Comparison of ENCODE assay signal across 9 cellular contexts in genomic region chr7:104878577-104878976, GRCh38.
DNase-seq lines count a peak whose midpoint lies in the region; ATAC-seq and TF ChIP-seq lines count a peak whose summit lies in the region.
"Had no signal": no experiment of that assay in that cellular context is flagged by ENCODE, and none has a peak within 500 bp of the region (broad histone marks: within the 10 kb centered on the region; RNA-seq: fewer than 3 reads in every experiment).

No MANE protein-coding gene starts in this region.

- H3K4me3 ChIP-seq in osteoblast (ENCODE audit: insufficient read depth, low read length) (no peak overlapping the region), tibial nerve (no peak overlapping the region)

- CTCF ChIA-PET in activated CD8-positive, alpha-beta T cell treated with anti-CD3 and anti-CD28 coated beads for 36 hours (lab: Charles Lee): interaction anchor here (1.0 to 2.7 kb wide), 5 partner anchors 23 to 647 kb away, joined by 3 to 17 read pairs (median 3); no protein-coding TSS in a partner anchor
- CTCF ChIA-PET in activated CD8-positive, alpha-beta T cell treated with anti-CD3 and anti-CD28 coated beads, Interleukin-2, amount 10 ng/mL, durations not matched to agents 7 days and 5 days (lab: Charles Lee): interaction anchor here (1.2 kb wide), 1 partner anchor 40 kb away, joined by 10 read pairs; no protein-coding TSS in a partner anchor
- CTCF ChIA-PET in RWPE1 (lab: Yijun Ruan, JAX): no interaction called here

- 90 to 92% methylated on average over 3 of the region's 3 CpGs for WGBS in tibial nerve, 2 donors

- no peak overlapping the region for H3K27ac ChIP-seq in osteoblast (ENCODE audit: low read depth, low read length)
- H3K27ac ChIP-seq in RWPE1: no peak overlapping the region
- no peak overlapping the region for H3K27ac ChIP-seq in tibial nerve

- DNase-seq in activated CD8-positive, alpha-beta T cell treated with anti-CD3 and anti-CD28 coated beads for 36 hours: no peak
- DNase-seq in activated CD8-positive, alpha-beta T cell treated with anti-CD3 and anti-CD28 coated beads, Interleukin-2, amount 10 ng/mL, durations not matched to agents 7 days and 5 days: no peak
- DNase-seq in activated naive CD8-positive, alpha-beta T cell treated with anti-CD3 and anti-CD28 coated beads for 36 hours: no peak
- DNase-seq in osteoblast (ENCODE audit: insufficient read length, low spot score, missing footprints) (no peak), RWPE1 (ENCODE audit: low spot score) (no peak), tibial nerve (ENCODE audit: low spot score in 2 of 2) (no peak)
- DNase-seq: kidney glomerular epithelial cell had no signal

- H3K36me3 Mint-ChIP-seq in activated CD8-positive, alpha-beta T cell treated with anti-CD3 and anti-CD28 coated beads for 36 hours (ENCODE audit: low read depth): no peaks in the 10 kb centered on the region
- no peaks in the 10 kb centered on the region for H3K36me3 Mint-ChIP-seq in activated CD8-positive, alpha-beta T cell treated with anti-CD3 and anti-CD28 coated beads, Interleukin-2, amount 10 ng/mL, durations not matched to agents 7 days and 5 days (ENCODE audit: low read depth)
- no peaks in the 10 kb centered on the region for H3K36me3 Mint-ChIP-seq in activated naive CD8-positive, alpha-beta T cell treated with anti-CD3 and anti-CD28 coated beads for 36 hours

- H3K27me3 ChIP-seq in osteoblast (ENCODE audit: insufficient read depth, low read length) (no peaks in the 10 kb centered on the region), tibial nerve (no peaks in the 10 kb centered on the region)

- H3K9me3 ChIP-seq in osteoblast (ENCODE audit: low read depth, low read length): peaks cover 3% of the 10 kb centered on the region
- H3K9me3 ChIP-seq in tibial nerve: peaks cover 0 to 11% (median 0%) of the 10 kb centered on the region in 4 donors

- no peak overlapping the region for H2AFZ ChIP-seq in osteoblast (ENCODE audit: low read length)

- no peak overlapping the region for H3K27ac Mint-ChIP-seq in activated CD8-positive, alpha-beta T cell treated with anti-CD3 and anti-CD28 coated beads for 36 hours
- no peak overlapping the region for H3K27ac Mint-ChIP-seq in activated CD8-positive, alpha-beta T cell treated with anti-CD3 and anti-CD28 coated beads, Interleukin-2, amount 10 ng/mL, durations not matched to agents 7 days and 5 days
- peak overlapping the region; percentile 6 for H3K27ac Mint-ChIP-seq in activated naive CD8-positive, alpha-beta T cell treated with anti-CD3 and anti-CD28 coated beads for 36 hours

- peaks cover 7% of the 10 kb centered on the region for H3K4me1 Mint-ChIP-seq in activated CD8-positive, alpha-beta T cell treated with anti-CD3 and anti-CD28 coated beads for 36 hours (ENCODE audit: low read depth)
- peaks cover 10% of the 10 kb centered on the region for H3K4me1 Mint-ChIP-seq in activated CD8-positive, alpha-beta T cell treated with anti-CD3 and anti-CD28 coated beads, Interleukin-2, amount 10 ng/mL, durations not matched to agents 7 days and 5 days (ENCODE audit: low read depth)
- H3K4me1 Mint-ChIP-seq in activated naive CD8-positive, alpha-beta T cell treated with anti-CD3 and anti-CD28 coated beads for 36 hours: peaks cover 8% of the 10 kb centered on the region

- H3K4me2 ChIP-seq in osteoblast (ENCODE audit: insufficient read depth, low read length): no peak overlapping the region

- no peaks in the 10 kb centered on the region for H3K9me3 Mint-ChIP-seq in activated CD8-positive, alpha-beta T cell treated with anti-CD3 and anti-CD28 coated beads for 36 hours
- H3K9me3 Mint-ChIP-seq in activated CD8-positive, alpha-beta T cell treated with anti-CD3 and anti-CD28 coated beads, Interleukin-2, amount 10 ng/mL, durations not matched to agents 7 days and 5 days (ENCODE audit: insufficient read depth): no peaks in the 10 kb centered on the region
- H3K9me3 Mint-ChIP-seq in activated naive CD8-positive, alpha-beta T cell treated with anti-CD3 and anti-CD28 coated beads for 36 hours: peaks cover 3% of the 10 kb centered on the region

- no peak overlapping the region for H3K4me3 Mint-ChIP-seq in activated CD8-positive, alpha-beta T cell treated with anti-CD3 and anti-CD28 coated beads for 36 hours
- no peak overlapping the region for H3K4me3 Mint-ChIP-seq in activated CD8-positive, alpha-beta T cell treated with anti-CD3 and anti-CD28 coated beads, Interleukin-2, amount 10 ng/mL, durations not matched to agents 7 days and 5 days
- no peak overlapping the region for H3K4me3 Mint-ChIP-seq in activated naive CD8-positive, alpha-beta T cell treated with anti-CD3 and anti-CD28 coated beads for 36 hours

- H3K36me3 ChIP-seq in osteoblast (ENCODE audit: insufficient read depth, low read length): no peaks in the 10 kb centered on the region
- H3K36me3 ChIP-seq in tibial nerve: no peaks in the 10 kb centered on the region

- intact Hi-C loops in activated CD8-positive, alpha-beta T cell treated with anti-CD3 and anti-CD28 coated beads for 36 hours (cut with micrococcal nuclease): no loop called here

- H3K4me1 ChIP-seq in osteoblast (ENCODE audit: insufficient read depth, low read length): peaks cover 6% of the 10 kb centered on the region
- H3K4me1 ChIP-seq in tibial nerve: peaks cover 0 to 7% (median 3%) of the 10 kb centered on the region in 4 donors

- TF ChIP-seq POLR2A in tibial nerve (IDR thresholded peaks at IDR 0.05): no peak

- peak; percentile 82 for ATAC-seq in activated CD8-positive, alpha-beta T cell treated with anti-CD3 and anti-CD28 coated beads for 36 hours
- no peak for ATAC-seq in activated CD8-positive, alpha-beta T cell treated with anti-CD3 and anti-CD28 coated beads, Interleukin-2, amount 10 ng/mL, durations not matched to agents 7 days and 5 days
- peak; percentile 90 for ATAC-seq in GM21447 (IDR thresholded peaks at IDR 0.05; ENCODE audit: unreplicated experiment)
- peak; percentile 78 for ATAC-seq in HG03095 (IDR thresholded peaks at IDR 0.05; ENCODE audit: unreplicated experiment)

- TF ChIP-seq CTCF in activated CD8-positive, alpha-beta T cell treated with anti-CD3 and anti-CD28 coated beads for 36 hours (IDR thresholded peaks at IDR 0.05): no peak
- TF ChIP-seq CTCF in osteoblast (IDR thresholded peaks at IDR 0.05; ENCODE audit: extremely low read depth, low read depth, low read length) (no peak), RWPE1 (conservative IDR thresholded peaks at IDR 0.05; ENCODE audit: low read depth) (no peak), tibial nerve (IDR thresholded peaks at IDR 0.05) (no peak)

- H3K27me3 Mint-ChIP-seq in activated CD8-positive, alpha-beta T cell treated with anti-CD3 and anti-CD28 coated beads for 36 hours: peaks cover 1% of the 10 kb centered on the region
- no peaks in the 10 kb centered on the region for H3K27me3 Mint-ChIP-seq in activated CD8-positive, alpha-beta T cell treated with anti-CD3 and anti-CD28 coated beads, Interleukin-2, amount 10 ng/mL, durations not matched to agents 7 days and 5 days (ENCODE audit: low read depth)
- no peaks in the 10 kb centered on the region for H3K27me3 Mint-ChIP-seq in activated naive CD8-positive, alpha-beta T cell treated with anti-CD3 and anti-CD28 coated beads for 36 hours

- H3K79me2 ChIP-seq in osteoblast (ENCODE audit: insufficient read depth, low read length): no peaks in the 10 kb centered on the region

- POLR2A ChIA-PET in activated CD8-positive, alpha-beta T cell treated with anti-CD3 and anti-CD28 coated beads for 36 hours (lab: Charles Lee): no interaction called here
- POLR2A ChIA-PET in activated CD8-positive, alpha-beta T cell treated with anti-CD3 and anti-CD28 coated beads, Interleukin-2, amount 10 ng/mL, durations not matched to agents 7 days and 5 days (lab: Charles Lee): interaction anchor here (0.6 to 1.1 kb wide), 4 partner anchors 21 to 105 kb away, joined by 3 read pairs; no protein-coding TSS in a partner anchor
- POLR2A ChIA-PET in RWPE1 (lab: Yijun Ruan, JAX; ENCODE audit: low non-redundant PET): no interaction called here

- no peak for TF ChIP-seq EP300 in tibial nerve (IDR thresholded peaks at IDR 0.05)

- no peaks in the 10 kb centered on the region for H4K20me1 ChIP-seq in osteoblast (ENCODE audit: insufficient read depth, low read length)
